19 cellular contexts compared by ENCODE assay signal in genomic region chr12:130331146-130331545, GRCh38. TPM values are rescaled to one million over a fixed set of nuclear protein-coding genes. Genes with fewer than 3 reads are reported as not detected.
DNase-seq lines count a peak whose midpoint lies in the region; ATAC-seq and TF ChIP-seq lines count a peak whose summit lies in the region.
"Had no signal": no experiment of that assay in that cellular context is flagged by ENCODE, and none has a peak within 500 bp of the region (broad histone marks: within the 10 kb centered on the region; RNA-seq: fewer than 3 reads in every experiment).

No MANE protein-coding gene starts in this region.

- H3K4me1 ChIP-seq in endodermal cell (ENCODE audit: control insufficient read depth, insufficient read depth, low read length) (no peaks in the 10 kb centered on the region), neuronal stem cell (ENCODE audit: control insufficient read depth in 2 of 2, insufficient read depth in 1 of 2, low read depth in 1 of 2, low read length in 2 of 2) (peaks cover 0 to 5% of the 10 kb centered on the region in 2 donors)
- H3K4me1 ChIP-seq: A549, Caco-2, HAP-1 had no signal

- H3K9me3 Mint-ChIP-seq in activated naive CD8-positive, alpha-beta T cell treated with anti-CD3 and anti-CD28 coated beads, Interleukin-2, amount 50 U/mL, for 24 hours: no peaks in the 10 kb centered on the region
- no peaks in the 10 kb centered on the region for H3K9me3 Mint-ChIP-seq in activated naive CD8-positive, alpha-beta T cell treated with anti-CD3 and anti-CD28 coated beads for 36 hours
- no peaks in the 10 kb centered on the region for H3K9me3 Mint-ChIP-seq in endodermal cell
- H3K9me3 Mint-ChIP-seq in stimulated activated naive B cell treated with anti-CD40 and anti-IgM and Interleukin-4, amounts not matched to agents 10 μg/mL and 1 μg/mL and 100 μg/mL, for 72 hours: no peaks in the 10 kb centered on the region
- H3K9me3 Mint-ChIP-seq: CD4-positive, alpha-beta T cell had no signal

- no peak overlapping the region for H2BK5ac ChIP-seq in neuronal stem cell (ENCODE audit: low read length)

- no peaks in the 10 kb centered on the region for H3K4me1 Mint-ChIP-seq in activated naive CD8-positive, alpha-beta T cell treated with anti-CD3 and anti-CD28 coated beads, Interleukin-2, amount 50 U/mL, for 24 hours
- H3K4me1 Mint-ChIP-seq in activated naive CD8-positive, alpha-beta T cell treated with anti-CD3 and anti-CD28 coated beads for 36 hours: no peaks in the 10 kb centered on the region
- no peaks in the 10 kb centered on the region for H3K4me1 Mint-ChIP-seq in endodermal cell
- H3K4me1 Mint-ChIP-seq in stimulated activated naive B cell treated with anti-CD40 and anti-IgM and Interleukin-4, amounts not matched to agents 10 μg/mL and 1 μg/mL and 100 μg/mL, for 72 hours: no peaks in the 10 kb centered on the region
- H3K4me1 Mint-ChIP-seq: GM23338 had no signal

- WGBS in endodermal cell (ENCODE audit: insufficient coverage in 1 of 2, insufficient read length in 1 of 2), 2 experiments: 70 to 77% methylated on average over 10 to 14 of the region's 14 CpGs
- no CpG with 5 or more reads among the region's 14 CpGs for WGBS in neuronal stem cell (ENCODE audit: extremely low coverage in 2 of 2, insufficient read length in 2 of 2, insufficient replicate concordance in 1 of 2), 2 donors

- no peaks in the 10 kb centered on the region for H3K36me3 Mint-ChIP-seq in activated naive CD8-positive, alpha-beta T cell treated with anti-CD3 and anti-CD28 coated beads, Interleukin-2, amount 50 U/mL, for 24 hours (ENCODE audit: low read depth)
- no peaks in the 10 kb centered on the region for H3K36me3 Mint-ChIP-seq in activated naive CD8-positive, alpha-beta T cell treated with anti-CD3 and anti-CD28 coated beads for 36 hours
- no peaks in the 10 kb centered on the region for H3K36me3 Mint-ChIP-seq in endodermal cell (ENCODE audit: low read depth)
- H3K36me3 Mint-ChIP-seq in stimulated activated naive B cell treated with anti-CD40 and anti-IgM and Interleukin-4, amounts not matched to agents 10 μg/mL and 1 μg/mL and 100 μg/mL, for 72 hours: no peaks in the 10 kb centered on the region
- H3K36me3 Mint-ChIP-seq: IgD-negative memory B cell had no signal

- no peak for TF ChIP-seq CTCF in endodermal cell (conservative IDR thresholded peaks at IDR 0.05)

- no peak overlapping the region for H4K8ac ChIP-seq in neuronal stem cell (ENCODE audit: low read depth, low read length)

- H4K91ac ChIP-seq in neuronal stem cell (ENCODE audit: low read depth, low read length, poor library complexity): no peak overlapping the region

- no peak overlapping the region for H3K4me2 ChIP-seq in neuronal stem cell (ENCODE audit: insufficient read depth, low read length, poor library complexity, severe bottlenecking)
- H3K4me2 ChIP-seq: A549, GM23338 had no signal

- H3K27me3 ChIP-seq in endodermal cell (ENCODE audit: control insufficient read depth, insufficient read depth, low read length, poor library complexity, severe bottlenecking): peaks cover 59% of the 10 kb centered on the region
- peaks cover 0 to 5% (median 2%) of the 10 kb centered on the region in 3 experiments for H3K27me3 ChIP-seq in neuronal stem cell (ENCODE audit: control insufficient read depth in 3 of 3, insufficient read depth in 3 of 3, low read depth in 1 of 3, low read length in 3 of 3)

- H3K4ac ChIP-seq in neuronal stem cell (ENCODE audit: low read length): no peak overlapping the region

- H3K4me3 ChIP-seq in endodermal cell (ENCODE audit: low read length) (no peak overlapping the region), neuronal stem cell (ENCODE audit: low read length in 2 of 2) (no peak overlapping the region)
- H3K4me3 ChIP-seq: A549, GM23338, HAP-1 had no signal

- H3K9me3 ChIP-seq in endodermal cell (ENCODE audit: control insufficient read depth, low read length) (no peaks in the 10 kb centered on the region), neuronal stem cell (replicated peaks in 1 of 2; ENCODE audit: control insufficient read depth in 2 of 2, insufficient read depth in 1 of 2, low read depth in 1 of 2, low read length in 2 of 2) (peaks cover 0 to 4% of the 10 kb centered on the region in 2 donors)
- H3K9me3 ChIP-seq: A549, Caco-2, HAP-1 had no signal

- no peak overlapping the region for H2BK15ac ChIP-seq in neuronal stem cell (ENCODE audit: low read length)

- no peak overlapping the region for H2BK12ac ChIP-seq in neuronal stem cell (ENCODE audit: low read length)

- ATAC-seq in activated naive CD8-positive, alpha-beta T cell treated with anti-CD3 and anti-CD28 coated beads, Interleukin-2, amount 50 U/mL, for 24 hours: peak; percentile 24
- no peak for ATAC-seq in stimulated activated naive B cell treated with anti-CD40 and anti-IgM and Interleukin-4, amounts not matched to agents 10 μg/mL and 1 μg/mL and 100 μg/mL, for 72 hours (replicated peaks)
- ATAC-seq: A549, GM23338, HepG2 had no signal

- no peak overlapping the region for H3K27ac Mint-ChIP-seq in activated naive CD8-positive, alpha-beta T cell treated with anti-CD3 and anti-CD28 coated beads, Interleukin-2, amount 50 U/mL, for 24 hours
- H3K27ac Mint-ChIP-seq in activated naive CD8-positive, alpha-beta T cell treated with anti-CD3 and anti-CD28 coated beads for 36 hours: no peak overlapping the region
- no peak overlapping the region for H3K27ac Mint-ChIP-seq in endodermal cell
- no peak overlapping the region for H3K27ac Mint-ChIP-seq in stimulated activated naive B cell treated with anti-CD40 and anti-IgM and Interleukin-4, amounts not matched to agents 10 μg/mL and 1 μg/mL and 100 μg/mL, for 72 hours
- H3K27ac Mint-ChIP-seq: CD4-positive, alpha-beta T cell; GM23338 had no signal

- H3K9ac ChIP-seq in endodermal cell (ENCODE audit: extremely low read depth, low read length, poor library complexity, severe bottlenecking): no peak overlapping the region
- no peak overlapping the region for H3K9ac ChIP-seq in neuronal stem cell (ENCODE audit: low read depth, low read length, poor library complexity)

- H3K27me3 Mint-ChIP-seq in activated naive CD8-positive, alpha-beta T cell treated with anti-CD3 and anti-CD28 coated beads, Interleukin-2, amount 50 U/mL, for 24 hours: peaks cover 14% of the 10 kb centered on the region
- H3K27me3 Mint-ChIP-seq in activated naive CD8-positive, alpha-beta T cell treated with anti-CD3 and anti-CD28 coated beads for 36 hours: peaks cover 37% of the 10 kb centered on the region
- H3K27me3 Mint-ChIP-seq in endodermal cell (ENCODE audit: insufficient read depth): peaks cover 83% of the 10 kb centered on the region
- H3K27me3 Mint-ChIP-seq in stimulated activated naive B cell treated with anti-CD40 and anti-IgM and Interleukin-4, amounts not matched to agents 10 μg/mL and 1 μg/mL and 100 μg/mL, for 72 hours: peaks cover 14 to 17% of the 10 kb centered on the region in 2 donors
- H3K27me3 Mint-ChIP-seq: IgD-negative memory B cell had no signal

- peak overlapping the region; percentile 35 for H2AK5ac ChIP-seq in neuronal stem cell (ENCODE audit: low read depth, low read length)

- no peaks in the 10 kb centered on the region for H3K36me3 ChIP-seq in endodermal cell (ENCODE audit: control insufficient read depth, insufficient read depth, low read length)
- H3K36me3 ChIP-seq in neuronal stem cell (replicated peaks in 1 of 2; ENCODE audit: control insufficient read depth in 2 of 2, insufficient read depth in 2 of 2, low read length in 2 of 2): no peaks in the 10 kb centered on the region
- H3K36me3 ChIP-seq: HAP-1 had no signal

- DNase-seq in activated naive CD8-positive, alpha-beta T cell treated with anti-CD3 and anti-CD28 coated beads, Interleukin-2, amount 50 U/mL, for 24 hours: no peak
- DNase-seq in activated naive CD8-positive, alpha-beta T cell treated with anti-CD3 and anti-CD28 coated beads for 36 hours: no peak
- DNase-seq in endodermal cell: peak; percentile 68
- DNase-seq in neuronal stem cell (ENCODE audit: low spot score): no peak
- no peak for DNase-seq in globus pallidus (ENCODE audit: low spot score)
- DNase-seq in posterior vena cava (ENCODE audit: low spot score): no peak
- no peak for DNase-seq in stimulated activated naive B cell treated with anti-CD40 and anti-IgM and Interleukin-4, amounts not matched to agents 10 μg/mL and 1 μg/mL and 100 μg/mL, for 72 hours
- DNase-seq: AML-193; Caco-2; CD4-positive, alpha-beta T cell; GDM1 had no signal

- no peak overlapping the region for H3K27ac ChIP-seq in endodermal cell (ENCODE audit: low read depth, low read length)
- H3K27ac ChIP-seq in neuronal stem cell (replicated peaks; ENCODE audit: low read length): no peak overlapping the region
- H3K27ac ChIP-seq: 22Rv1, A549, C4-2B had no signal

- intact Hi-C loops in posterior vena cava (cut with DNase I): loop anchor here in 1 of 2 donors (5.0 kb wide), 1 partner anchor 284 kb away; no protein-coding TSS in a partner anchor

- H2AFZ ChIP-seq in neuronal stem cell (ENCODE audit: low read length): no peak overlapping the region
- H2AFZ ChIP-seq: GM23338 had no signal

- no peak overlapping the region for H3K23ac ChIP-seq in neuronal stem cell (ENCODE audit: low read depth, low read length, poor library complexity)

- H2BK120ac ChIP-seq in neuronal stem cell (ENCODE audit: low read depth, low read length): no peak overlapping the region

- H3K4me3 Mint-ChIP-seq in activated naive CD8-positive, alpha-beta T cell treated with anti-CD3 and anti-CD28 coated beads, Interleukin-2, amount 50 U/mL, for 24 hours: no peak overlapping the region
- H3K4me3 Mint-ChIP-seq in activated naive CD8-positive, alpha-beta T cell treated with anti-CD3 and anti-CD28 coated beads for 36 hours: no peak overlapping the region
- H3K4me3 Mint-ChIP-seq in endodermal cell: no peak overlapping the region
- H3K4me3 Mint-ChIP-seq in stimulated activated naive B cell treated with anti-CD40 and anti-IgM and Interleukin-4, amounts not matched to agents 10 μg/mL and 1 μg/mL and 100 μg/mL, for 72 hours: no peak overlapping the region
- H3K4me3 Mint-ChIP-seq: CD4-positive, alpha-beta T cell; GM23338; IgD-negative memory B cell had no signal

- no peak overlapping the region for H3K18ac ChIP-seq in neuronal stem cell (ENCODE audit: low read length)

- no peaks in the 10 kb centered on the region for H3K79me1 ChIP-seq in neuronal stem cell (ENCODE audit: low read depth, low read length)

- no peak overlapping the region for H3K14ac ChIP-seq in neuronal stem cell (ENCODE audit: low read length)

RNA-seq across cellular contexts. Expression of gene PIWIL1, which starts 6.5 kb away (rescaled TPM):
- not detected for total RNA-seq in activated naive CD8-positive, alpha-beta T cell treated with anti-CD3 and anti-CD28 coated beads for 36 hours
- total RNA-seq in endodermal cell (not detected), posterior vena cava (not detected)
- not detected for polyA plus RNA-seq in endodermal cell (2013, experiment 1 of 2)
- not detected for polyA plus RNA-seq in endodermal cell (2013, experiment 2 of 2)
- polyA plus RNA-seq in neuronal stem cell (2013, experiment 1 of 2): not detected
- polyA plus RNA-seq in neuronal stem cell (2013, experiment 2 of 2): not detected
- total RNA-seq: CD4-positive, alpha-beta T cell; GM23338; HepG2 had no signal
- polyA plus RNA-seq: A549, BJ, GM23338, HepG2, IgD-negative memory B cell had no signal
